18 cellular contexts compared by ENCODE assay signal in the genomic region with DNA sequence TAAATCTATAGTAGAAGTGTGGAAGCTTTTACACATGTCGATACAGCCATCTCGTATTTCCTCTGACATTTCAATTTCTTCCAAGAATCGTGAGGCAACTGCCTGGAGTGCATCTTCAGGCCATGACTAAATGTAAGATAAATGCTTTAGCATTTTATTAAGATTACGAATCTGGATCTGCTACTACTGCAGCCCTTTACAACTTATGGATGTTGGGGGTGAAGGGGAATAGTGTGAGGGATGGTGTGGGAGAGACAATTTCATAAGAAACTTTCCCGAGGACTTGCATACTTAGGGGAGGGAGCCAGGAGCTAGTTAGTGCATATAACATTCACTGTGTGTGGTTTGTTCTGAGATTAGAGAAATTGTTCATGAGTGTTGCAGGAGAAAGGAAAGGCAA.
"Had no signal": no experiment of that assay in that cellular context is flagged by ENCODE, and none has a peak within 500 bp of the region (broad histone marks: within the 10 kb centered on the region; RNA-seq: fewer than 3 reads in every experiment).

No MANE protein-coding gene starts in this region.

- ATAC-seq: activated T-cell treated with anti-CD3 and anti-CD28 coated beads, Interleukin-2, amount 50 U/mL, for 72 hours; mucosa of descending colon; naive thymus-derived CD8-positive, alpha-beta T cell; stimulated activated naive CD8-positive, alpha-beta T cell treated with anti-CD3 and anti-CD28 coated beads, Interleukin-15, Interleukin-2, amounts not matched to agents 100 U/mL and 50 U/mL, for 24 hours had no signal

- H3K36me3 ChIP-seq: brain microvascular endothelial cell, esophagus muscularis mucosa, neutrophil, right atrium auricular region had no signal

- H3K27me3 ChIP-seq: brain microvascular endothelial cell, esophagus muscularis mucosa, neutrophil, right atrium auricular region had no signal

- FAIRE-seq: islet of Langerhans, small intestine had no signal

- H3K4me1 ChIP-seq: esophagus muscularis mucosa, right atrium auricular region had no signal

- H3K9me3 ChIP-seq: esophagus muscularis mucosa, mucosa of descending colon, neutrophil, right atrium auricular region had no signal

- H3K27ac ChIP-seq: brain microvascular endothelial cell, esophagus muscularis mucosa, neutrophil, right atrium auricular region had no signal

- H3K4me3 ChIP-seq: esophagus muscularis mucosa, mucosa of descending colon, right atrium auricular region had no signal

- DNase-seq: activated CD4-positive, alpha-beta T cell treated with anti-CD3 and anti-CD28 coated beads, Interleukin-2, amount 10 ng/mL, durations not matched to agents 24 days and 14 days; activated CD4-positive, CD25-positive, alpha-beta regulatory T cell; activated CD8-positive, alpha-beta memory T cell treated with anti-CD3 and anti-CD28 coated beads, Interleukin-2, amount 50 U/mL, for 48 hours; activated gamma-delta T cell treated with Interleukin-2 at 50 U/mL for 16 hours; activated naive CD8-positive, alpha-beta T cell treated with anti-CD3 and anti-CD28 coated beads for 36 hours; activated T-cell treated with anti-CD3 and anti-CD28 coated beads, Interleukin-2, amount 50 U/mL, for 72 hours; brain microvascular endothelial cell; cortex of kidney; effector CD4-positive, alpha-beta T cell; mucosa of descending colon; naive thymus-derived CD8-positive, alpha-beta T cell; small intestine; stimulated activated naive CD8-positive, alpha-beta T cell treated with anti-CD3 and anti-CD28 coated beads, Interleukin-15, Interleukin-2, amounts not matched to agents 100 U/mL and 50 U/mL, for 24 hours; trophoblast cell had no signal
